In the genomic region with DNA sequence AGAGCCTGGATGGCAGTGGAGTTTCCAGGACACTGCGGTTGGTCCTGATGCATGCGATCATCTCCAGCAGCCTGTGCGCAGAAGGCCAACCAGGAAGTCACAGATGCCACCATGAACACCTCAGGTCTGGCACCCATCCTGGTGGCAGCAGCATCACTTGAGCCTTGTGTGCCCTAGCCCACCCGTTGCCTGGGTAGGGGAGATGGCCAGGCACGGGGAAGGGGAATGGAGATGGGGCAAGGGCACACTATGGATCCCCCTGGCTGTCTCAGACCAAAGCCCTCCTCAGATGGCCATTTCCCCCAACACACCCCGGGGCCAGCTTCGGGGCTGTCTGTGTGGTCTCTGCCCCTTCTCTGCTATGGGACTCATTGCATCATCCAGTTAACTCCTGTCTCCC, we compare ENCODE assay signal across 2 cellular contexts.
TF ChIP-seq lines count a peak whose summit lies in the region.

No MANE protein-coding gene starts in this region.

TF ChIP-seq in IMR-90, 13 proteins besides CTCF, POLR2A, EP300 and RAD21:
- no peak for TF ChIP-seq RFX5 (IDR thresholded peaks at IDR 0.05; ENCODE audit: low read depth, low read length)
- TF ChIP-seq SMC3 (IDR thresholded peaks at IDR 0.05; ENCODE audit: low read depth, low read length): no peak
- no peak for TF ChIP-seq RCOR1 (IDR thresholded peaks at IDR 0.05; ENCODE audit: insufficient replicate concordance, low read length)
- no peak for TF ChIP-seq MAZ (IDR thresholded peaks at IDR 0.05; ENCODE audit: borderline replicate concordance, low read depth, low read length)
- TF ChIP-seq, protein P1, sequence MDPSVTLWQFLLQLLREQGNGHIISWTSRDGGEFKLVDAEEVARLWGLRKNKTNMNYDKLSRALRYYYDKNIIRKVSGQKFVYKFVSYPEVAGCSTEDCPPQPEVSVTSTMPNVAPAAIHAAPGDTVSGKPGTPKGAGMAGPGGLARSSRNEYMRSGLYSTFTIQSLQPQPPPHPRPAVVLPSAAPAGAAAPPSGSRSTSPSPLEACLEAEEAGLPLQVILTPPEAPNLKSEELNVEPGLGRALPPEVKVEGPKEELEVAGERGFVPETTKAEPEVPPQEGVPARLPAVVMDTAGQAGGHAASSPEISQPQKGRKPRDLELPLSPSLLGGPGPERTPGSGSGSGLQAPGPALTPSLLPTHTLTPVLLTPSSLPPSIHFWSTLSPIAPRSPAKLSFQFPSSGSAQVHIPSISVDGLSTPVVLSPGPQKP (IDR thresholded peaks at IDR 0.05; ENCODE audit: borderline replicate concordance, low read depth, low read length): no peak
- no peak for TF ChIP-seq USF2 (IDR thresholded peaks at IDR 0.05; ENCODE audit: low read depth, low read length)
- TF ChIP-seq FOS (IDR thresholded peaks at IDR 0.05; ENCODE audit: low read depth, low read length): no peak
- no peak for TF ChIP-seq MAFK (IDR thresholded peaks at IDR 0.05; ENCODE audit: low read depth, low read length)
- no peak for TF ChIP-seq NFE2L2 (IDR thresholded peaks at IDR 0.05; ENCODE audit: low read depth, low read length)
- TF ChIP-seq CEBPB (IDR thresholded peaks at IDR 0.05; ENCODE audit: low read depth, low read length): no peak
- TF ChIP-seq CHD1 (IDR thresholded peaks at IDR 0.05; ENCODE audit: low read depth, low read length): no peak
- TF ChIP-seq MXI1 (IDR thresholded peaks at IDR 0.05; ENCODE audit: borderline replicate concordance, low read depth, low read length): no peak
- no peak for TF ChIP-seq BHLHE40 (IDR thresholded peaks at IDR 0.05; ENCODE audit: low read depth, low read length)

TF ChIP-seq in H1, 55 proteins besides CTCF, POLR2A, EP300 and RAD21:
- TF ChIP-seq EZH2 (IDR thresholded peaks at IDR 0.05; ENCODE audit: low read depth, low read length, severe bottlenecking): no peak
TF ChIP-seq in H1: peak in this region for 0.
